ENCODE assay signal across 16 cellular contexts in genomic region chr5:27290166-27290565, GRCh38.
"Had no signal": no experiment of that assay in that cellular context is flagged by ENCODE, and none has a peak within 500 bp of the region (broad histone marks: within the 10 kb centered on the region; RNA-seq: fewer than 3 reads in every experiment).

No MANE protein-coding gene starts in this region.

- H2AFZ ChIP-seq: neural progenitor cell had no signal

- H3K27me3 ChIP-seq: esophagus squamous epithelium, neural progenitor cell, right atrium auricular region, transverse colon, uterus had no signal

- FAIRE-seq: endothelial cell of umbilical vein had no signal

- H3K9ac ChIP-seq: neural progenitor cell had no signal

- H3K36me3 ChIP-seq: esophagus squamous epithelium, left ventricle myocardium inferior, neural progenitor cell, right atrium auricular region, transverse colon, uterus had no signal

- H3K9me3 ChIP-seq: transverse colon, uterus had no signal

- DNase-seq: activated CD8-positive, alpha-beta memory T cell treated with anti-CD3 and anti-CD28 coated beads for 24 hours; activated CD8-positive, alpha-beta memory T cell treated with anti-CD3 and anti-CD28 coated beads, Interleukin-2, amount 50 U/mL, for 48 hours; activated gamma-delta T cell; activated T-cell treated with anti-CD3 and anti-CD28 coated beads, Interleukin-2, amount 50 U/mL, for 72 hours; effector memory CD4-positive, alpha-beta T cell; esophagus squamous epithelium; kidney glomerular epithelial cell; left ventricle myocardium inferior; mammary epithelial cell; mucosa of descending colon; naive thymus-derived CD4-positive, alpha-beta T cell; transverse colon; uterus had no signal

- H3K4me3 ChIP-seq: esophagus squamous epithelium, left ventricle myocardium inferior, mucosa of descending colon, neural progenitor cell, right atrium auricular region, transverse colon, uterus had no signal

- H3K4me2 ChIP-seq: neural progenitor cell had no signal

- H3K27ac ChIP-seq: esophagus squamous epithelium, left ventricle myocardium inferior, neural progenitor cell, right atrium auricular region, transverse colon, uterus had no signal
